ENCODE assay signal across 8 cellular contexts in genomic region chr18:47754311-47755101, GRCh38.
DNase-seq lines count a peak whose midpoint lies in the region; ATAC-seq, FAIRE-seq and TF ChIP-seq lines count a peak whose summit lies in the region.

No MANE protein-coding gene starts in this region.

- H3K36me3 Mint-ChIP-seq in activated CD8-positive, alpha-beta memory T cell treated with anti-CD3 and anti-CD28 coated beads, Interleukin-2, amount 10 ng/mL, durations not matched to agents 7 days and 5 days = peaks cover 2% of the 10 kb centered on the region

- no peak overlapping the region for H3K4me3 ChIP-seq in fibroblast of mammary gland (ENCODE audit: control insufficient read depth, low read depth, low read length)
- no peak overlapping the region for H3K4me3 ChIP-seq in retinal pigment epithelial cell (ENCODE audit: low read length)

- peak; percentile 78 for TF ChIP-seq CTCF in fibroblast of mammary gland (conservative IDR thresholded peaks at IDR 0.05; ENCODE audit: control insufficient read depth, insufficient read depth, low read depth, low read length)
- peak; percentile 85 for TF ChIP-seq CTCF in retinal pigment epithelial cell (conservative IDR thresholded peaks at IDR 0.05; ENCODE audit: low read depth, low read length)

- H3K27ac Mint-ChIP-seq in activated CD8-positive, alpha-beta memory T cell treated with anti-CD3 and anti-CD28 coated beads, Interleukin-2, amount 10 ng/mL, durations not matched to agents 7 days and 5 days = no peak overlapping the region

- DNase-seq in 8988T = peak; percentile 84
- peak; percentile 64 for DNase-seq in GM12891 (ENCODE audit: insufficient read length, low spot score)
- peak; percentile 91 for DNase-seq in NCI-H2227 (lab: John Stamatoyannopoulos, UW; ENCODE audit: unreplicated experiment)
- peak; percentile 62 for DNase-seq in activated CD8-positive, alpha-beta memory T cell treated with anti-CD3 and anti-CD28 coated beads, Interleukin-2, amount 10 ng/mL, durations not matched to agents 7 days and 5 days
- DNase-seq in fibroblast of mammary gland (ENCODE audit: low read depth) = peak; percentile 7
- DNase-seq in retinal pigment epithelial cell (ENCODE audit: low read depth) = no peak

- H3K4me1 Mint-ChIP-seq in activated CD8-positive, alpha-beta memory T cell treated with anti-CD3 and anti-CD28 coated beads, Interleukin-2, amount 10 ng/mL, durations not matched to agents 7 days and 5 days = no peaks in the 10 kb centered on the region

- H3K27me3 Mint-ChIP-seq in activated CD8-positive, alpha-beta memory T cell treated with anti-CD3 and anti-CD28 coated beads, Interleukin-2, amount 10 ng/mL, durations not matched to agents 7 days and 5 days = no peaks in the 10 kb centered on the region

- FAIRE-seq in GM12891 (lab: Jason Lieb, UNC) = peak; percentile 64

- peaks cover 2% of the 10 kb centered on the region for H3K9me3 Mint-ChIP-seq in activated CD8-positive, alpha-beta memory T cell treated with anti-CD3 and anti-CD28 coated beads, Interleukin-2, amount 10 ng/mL, durations not matched to agents 7 days and 5 days (ENCODE audit: low read depth)

- no peak for TF ChIP-seq POLR2A in GM12891 (IDR thresholded peaks at IDR 0.05; ENCODE audit: low read depth, low read length)

- H3K4me3 Mint-ChIP-seq in activated CD8-positive, alpha-beta memory T cell treated with anti-CD3 and anti-CD28 coated beads, Interleukin-2, amount 10 ng/mL, durations not matched to agents 7 days and 5 days = no peak overlapping the region

- CTCF ChIA-PET in activated CD8-positive, alpha-beta memory T cell treated with anti-CD3 and anti-CD28 coated beads, Interleukin-2, amount 10 ng/mL, durations not matched to agents 7 days and 5 days (lab: Charles Lee) = interaction anchor here (0.7 to 2.2 kb wide), 10 partner anchors 10 to 701 kb away, joined by 3 to 9 read pairs (median 4); no protein-coding TSS in a partner anchor

- peak; percentile 51 for ATAC-seq in activated CD8-positive, alpha-beta memory T cell treated with anti-CD3 and anti-CD28 coated beads, Interleukin-2, amount 10 ng/mL, durations not matched to agents 7 days and 5 days
- ATAC-seq in GM18498 (IDR thresholded peaks at IDR 0.05; ENCODE audit: unreplicated experiment) (no peak), HG03280 (IDR thresholded peaks at IDR 0.05; ENCODE audit: unreplicated experiment) (no peak)

TF ChIP-seq in GM12891, 5 proteins besides CTCF, POLR2A, EP300 and RAD21:
- TF ChIP-seq SPI1 (IDR thresholded peaks at IDR 0.05; ENCODE audit: low read depth, low read length) (no peak), PAX5 (IDR thresholded peaks at IDR 0.05; ENCODE audit: insufficient read depth, low read length, severe bottlenecking) (no peak), TAF1 (IDR thresholded peaks at IDR 0.05; ENCODE audit: low read depth, low read length) (no peak), POLR2AphosphoS5 (IDR thresholded peaks at IDR 0.05; ENCODE audit: low read depth, low read length) (no peak), POU2F2 (IDR thresholded peaks at IDR 0.05; ENCODE audit: low read depth, low read length) (no peak)
